23 cellular contexts compared by ENCODE assay signal in genomic region chr2:168752361-168752760, GRCh38. TPM values are rescaled to one million over a fixed set of nuclear protein-coding genes. Genes with fewer than 3 reads are reported as not detected.
"Had no signal": no experiment of that assay in that cellular context is flagged by ENCODE, and none has a peak within 500 bp of the region (broad histone marks: within the 10 kb centered on the region; RNA-seq: fewer than 3 reads in every experiment).

No MANE protein-coding gene starts in this region.

- H3K4me3 Mint-ChIP-seq: activated CD8-positive, alpha-beta T cell treated with anti-CD3 and anti-CD28 coated beads, Interleukin-2, amount 10 ng/mL, durations not matched to agents 7 days and 5 days; endodermal cell; type B pancreatic cell had no signal

- H3K9me3 ChIP-seq: ascending aorta, esophagus squamous epithelium, gastrocnemius medialis, thoracic aorta, vagina had no signal

- H3K36me3 Mint-ChIP-seq: activated naive CD4-positive, alpha-beta T cell treated with anti-CD3 and anti-CD28 coated beads, Interleukin-2, amount 50 U/mL, for 72 hours had no signal

- H3K4me1 ChIP-seq: ascending aorta, esophagus squamous epithelium, vagina had no signal

- H3K27me3 ChIP-seq: ascending aorta, brain microvascular endothelial cell, esophagus squamous epithelium, gastrocnemius medialis, vagina had no signal

- FAIRE-seq: kidney had no signal

- H3K27ac Mint-ChIP-seq: endodermal cell, type B pancreatic cell had no signal

- H3K27ac ChIP-seq: ascending aorta, brain microvascular endothelial cell, coronary artery, esophagus squamous epithelium, gastrocnemius medialis, thoracic aorta, vagina had no signal

- DNase-seq: activated CD4-positive, alpha-beta T cell treated with anti-CD3 and anti-CD28 coated beads for 1 hour; activated CD4-positive, alpha-beta T cell treated with anti-CD3 and anti-CD28 coated beads, Interleukin-2, amount 50 U/mL, for 1 hour; activated CD8-positive, alpha-beta T cell treated with anti-CD3 and anti-CD28 coated beads, Interleukin-2, amount 10 ng/mL, durations not matched to agents 7 days and 5 days; brain microvascular endothelial cell; central memory CD4-positive, alpha-beta T cell; endodermal cell; esophagus squamous epithelium; gastrocnemius medialis; kidney; nucleus accumbens; posterior cingulate gyrus; stimulated activated CD4-positive, alpha-beta T cell treated with anti-CD3 and anti-CD28 coated beads, Interleukin-4, amount 100 ng/mL, for 1 hour; stimulated activated naive CD4-positive, alpha-beta T cell treated with Interleukin-2 at 50 U/mL for 16 hours; T-helper 1 cell; T-helper 9 cell had no signal

- H3K4me3 ChIP-seq: ascending aorta, coronary artery, esophagus squamous epithelium, gastrocnemius medialis, thoracic aorta, vagina had no signal

- H3K27me3 Mint-ChIP-seq: type B pancreatic cell had no signal

- ATAC-seq: activated CD8-positive, alpha-beta T cell treated with anti-CD3 and anti-CD28 coated beads, Interleukin-2, amount 10 ng/mL, durations not matched to agents 7 days and 5 days; activated naive CD4-positive, alpha-beta T cell treated with anti-CD3 and anti-CD28 coated beads, Interleukin-2, amount 50 U/mL, for 72 hours; gastrocnemius medialis; left lobe of liver had no signal

- H3K36me3 ChIP-seq: ascending aorta, brain microvascular endothelial cell, gastrocnemius medialis, thoracic aorta, vagina had no signal

- H3K9me3 Mint-ChIP-seq: activated naive CD4-positive, alpha-beta T cell treated with anti-CD3 and anti-CD28 coated beads, Interleukin-2, amount 50 U/mL, for 72 hours; endodermal cell; type B pancreatic cell had no signal

RNA-seq across cellular contexts. Expression of gene NOSTRIN, which starts 50.1 kb away (rescaled TPM):
- total RNA-seq: activated CD8-positive, alpha-beta T cell treated with anti-CD3 and anti-CD28 coated beads, Interleukin-2, amount 10 ng/mL, durations not matched to agents 7 days and 5 days; activated naive CD4-positive, alpha-beta T cell treated with anti-CD3 and anti-CD28 coated beads, Interleukin-2, amount 50 U/mL, for 72 hours had no signal
- polyA plus RNA-seq: neural cell had no signal
